Comparison of ENCODE assay signal across 8 cellular contexts in the genomic region with DNA sequence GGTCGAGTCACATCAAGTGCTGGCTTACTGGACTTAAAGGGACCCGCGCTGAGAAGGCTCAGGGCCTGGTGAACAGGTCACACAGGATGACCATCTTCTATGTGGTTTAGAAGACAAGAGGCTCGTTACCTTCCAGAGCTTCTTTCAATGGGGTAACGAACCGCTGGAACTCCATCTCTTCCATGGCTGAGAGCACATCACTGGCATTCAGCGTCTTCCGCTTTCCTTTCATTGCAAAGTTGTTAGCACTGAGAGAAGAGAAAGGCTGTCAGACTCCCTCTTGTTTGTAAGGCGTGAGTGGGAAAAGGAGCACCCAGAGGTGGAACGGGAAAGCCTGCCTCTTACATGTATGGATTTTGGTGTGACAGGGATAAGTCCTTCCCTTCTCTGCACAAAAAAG. TPM values are rescaled to one million over a fixed set of nuclear protein-coding genes. Genes with fewer than 3 reads are reported as not detected.
DNase-seq lines count a peak whose midpoint lies in the region; ATAC-seq and TF ChIP-seq lines count a peak whose summit lies in the region.

No MANE protein-coding gene starts in this region.

- TF ChIP-seq POLR2A in thyroid gland (IDR thresholded peaks at IDR 0.05) = no peak

- CTCF ChIA-PET in activated CD4-positive, alpha-beta T cell treated with anti-CD3 and anti-CD28 coated beads, Interleukin-2, amount 10 ng/mL, durations not matched to agents 7 days and 5 days (lab: Charles Lee) = interaction anchor here (1.0 to 3.2 kb wide), 11 partner anchors 8 to 1190 kb away, joined by 3 to 25 read pairs (median 4); a partner anchor contains a TSS

- H3K9me3 Mint-ChIP-seq in activated CD4-positive, alpha-beta T cell treated with anti-CD3 and anti-CD28 coated beads, Interleukin-2, amount 10 ng/mL, durations not matched to agents 7 days and 5 days = no peaks in the 10 kb centered on the region
- H3K9me3 Mint-ChIP-seq in activated naive CD8-positive, alpha-beta T cell treated with anti-CD3 and anti-CD28 coated beads, Interleukin-2, amount 10 ng/mL, durations not matched to agents 7 days and 5 days = no peaks in the 10 kb centered on the region

- no peaks in the 10 kb centered on the region for H3K27me3 Mint-ChIP-seq in activated CD4-positive, alpha-beta T cell treated with anti-CD3 and anti-CD28 coated beads, Interleukin-2, amount 10 ng/mL, durations not matched to agents 7 days and 5 days
- no peaks in the 10 kb centered on the region for H3K27me3 Mint-ChIP-seq in activated naive CD8-positive, alpha-beta T cell treated with anti-CD3 and anti-CD28 coated beads, Interleukin-2, amount 10 ng/mL, durations not matched to agents 7 days and 5 days

- H3K4me3 ChIP-seq in thyroid gland (replicated peaks in 1 of 3) = peak overlapping the region; percentile 67 to 79 (median 67)

- peak overlapping the region; percentile 87 for H3K4me3 Mint-ChIP-seq in activated CD4-positive, alpha-beta T cell treated with anti-CD3 and anti-CD28 coated beads, Interleukin-2, amount 10 ng/mL, durations not matched to agents 7 days and 5 days
- H3K4me3 Mint-ChIP-seq in activated naive CD8-positive, alpha-beta T cell treated with anti-CD3 and anti-CD28 coated beads, Interleukin-2, amount 10 ng/mL, durations not matched to agents 7 days and 5 days = peak overlapping the region; percentile 96

- H3K4me1 ChIP-seq in thyroid gland = peaks cover 6 to 11% of the 10 kb centered on the region in 2 donors

- H3K36me3 ChIP-seq in thyroid gland = peaks cover 10 to 11% of the 10 kb centered on the region in 2 donors

- ATAC-seq in activated naive CD8-positive, alpha-beta T cell treated with anti-CD3 and anti-CD28 coated beads, Interleukin-2, amount 10 ng/mL, durations not matched to agents 7 days and 5 days (ENCODE audit: low read depth) = no peak
- ATAC-seq in GM19395 (IDR thresholded peaks at IDR 0.05; ENCODE audit: unreplicated experiment) = no peak
- no peak for ATAC-seq in GM21786 (IDR thresholded peaks at IDR 0.05; ENCODE audit: unreplicated experiment)
- ATAC-seq in GM21723 (IDR thresholded peaks at IDR 0.05; ENCODE audit: unreplicated experiment) = no peak

- peak overlapping the region in 2 of 3 donors; percentile 97 to 99 for H3K27ac ChIP-seq in thyroid gland

- POLR2A ChIA-PET in activated CD4-positive, alpha-beta T cell treated with anti-CD3 and anti-CD28 coated beads, Interleukin-2, amount 10 ng/mL, durations not matched to agents 7 days and 5 days (lab: Charles Lee) = interaction anchor here (0.6 to 1.6 kb wide), 2 partner anchors 65 to 69 kb away, joined by 3 to 4 read pairs; no protein-coding TSS in a partner anchor
- POLR2A ChIA-PET in activated naive CD8-positive, alpha-beta T cell treated with anti-CD3 and anti-CD28 coated beads, Interleukin-2, amount 10 ng/mL, durations not matched to agents 7 days and 5 days (lab: Charles Lee) = interaction anchor here (0.6 to 3.0 kb wide), 19 partner anchors 9 to 1777 kb away, joined by 3 to 33 read pairs (median 5); a partner anchor contains a TSS

- H3K27ac Mint-ChIP-seq in activated CD4-positive, alpha-beta T cell treated with anti-CD3 and anti-CD28 coated beads, Interleukin-2, amount 10 ng/mL, durations not matched to agents 7 days and 5 days = peak overlapping the region; percentile 98
- peak overlapping the region; percentile 100 for H3K27ac Mint-ChIP-seq in activated naive CD8-positive, alpha-beta T cell treated with anti-CD3 and anti-CD28 coated beads, Interleukin-2, amount 10 ng/mL, durations not matched to agents 7 days and 5 days

- peaks cover 39% of the 10 kb centered on the region for H3K4me1 Mint-ChIP-seq in activated CD4-positive, alpha-beta T cell treated with anti-CD3 and anti-CD28 coated beads, Interleukin-2, amount 10 ng/mL, durations not matched to agents 7 days and 5 days
- peaks cover 18% of the 10 kb centered on the region for H3K4me1 Mint-ChIP-seq in activated naive CD8-positive, alpha-beta T cell treated with anti-CD3 and anti-CD28 coated beads, Interleukin-2, amount 10 ng/mL, durations not matched to agents 7 days and 5 days

- H3K36me3 Mint-ChIP-seq in activated CD4-positive, alpha-beta T cell treated with anti-CD3 and anti-CD28 coated beads, Interleukin-2, amount 10 ng/mL, durations not matched to agents 7 days and 5 days (ENCODE audit: low read depth) = peaks cover 31% of the 10 kb centered on the region
- H3K36me3 Mint-ChIP-seq in activated naive CD8-positive, alpha-beta T cell treated with anti-CD3 and anti-CD28 coated beads, Interleukin-2, amount 10 ng/mL, durations not matched to agents 7 days and 5 days = peaks cover 14% of the 10 kb centered on the region

- intact Hi-C loops in thyroid gland (cut with DNase I) = loop anchor here (5.0 kb wide), 1 partner anchor 137 kb away; no protein-coding TSS in a partner anchor

- 22 to 26% methylated on average over 10 of the region's 10 CpGs for WGBS in thyroid gland, 2 donors

- no peak for DNase-seq in activated CD4-positive, alpha-beta T cell treated with anti-CD3 and anti-CD28 coated beads, Interleukin-2, amount 10 ng/mL, durations not matched to agents 7 days and 5 days
- DNase-seq in activated CD4-positive, alpha-beta T cell treated with anti-CD3 and anti-CD28 coated beads, Interleukin-2, amount 50 U/mL, for 1 hour = no peak
- DNase-seq in activated naive CD8-positive, alpha-beta T cell treated with anti-CD3 and anti-CD28 coated beads, Interleukin-2, amount 10 ng/mL, durations not matched to agents 7 days and 5 days = no peak
- DNase-seq in left kidney (ENCODE audit: low read depth, low spot score) (peak; percentile 5), thyroid gland (no peak)

- no peak for TF ChIP-seq CTCF in thyroid gland (IDR thresholded peaks at IDR 0.05)

- no peaks in the 10 kb centered on the region for H3K9me3 ChIP-seq in thyroid gland

- no peaks in the 10 kb centered on the region for H3K27me3 ChIP-seq in thyroid gland

RNA-seq across cellular contexts. Expression of a gene that starts 1.0 kb away (rescaled TPM):
- total RNA-seq in activated CD4-positive, alpha-beta T cell treated with anti-CD3 and anti-CD28 coated beads, Interleukin-2, amount 10 ng/mL, durations not matched to agents 7 days and 5 days = 10 to 100 TPM; 66.6 to 73.1 TPM
- 10 to 100 TPM; 51.7 to 52.2 TPM for total RNA-seq in activated naive CD8-positive, alpha-beta T cell treated with anti-CD3 and anti-CD28 coated beads, Interleukin-2, amount 10 ng/mL, durations not matched to agents 7 days and 5 days
- total RNA-seq in thyroid gland = 10 to 100 TPM; 29.2 to 54.9 (median 33.5) TPM

RNA-seq across cellular contexts. Expression of a gene that starts 1.1 kb away (rescaled TPM):
- under 1 TPM; 0.37 to 0.54 TPM for total RNA-seq in activated CD4-positive, alpha-beta T cell treated with anti-CD3 and anti-CD28 coated beads, Interleukin-2, amount 10 ng/mL, durations not matched to agents 7 days and 5 days
- under 1 TPM; 0.36 to 0.54 TPM for total RNA-seq in activated naive CD8-positive, alpha-beta T cell treated with anti-CD3 and anti-CD28 coated beads, Interleukin-2, amount 10 ng/mL, durations not matched to agents 7 days and 5 days
- 1 to 10 TPM in 2 of 4 donors, under 1 TPM in 2; 0.39 to 2.5 (median 0.84) TPM for total RNA-seq in thyroid gland

RNA-seq across cellular contexts. Expression of a gene that starts 8.4 kb away (rescaled TPM):
- 10 to 100 TPM; 37.5 to 40.6 TPM for total RNA-seq in activated CD4-positive, alpha-beta T cell treated with anti-CD3 and anti-CD28 coated beads, Interleukin-2, amount 10 ng/mL, durations not matched to agents 7 days and 5 days
- 10 to 100 TPM; 33.9 to 40.4 TPM for total RNA-seq in activated naive CD8-positive, alpha-beta T cell treated with anti-CD3 and anti-CD28 coated beads, Interleukin-2, amount 10 ng/mL, durations not matched to agents 7 days and 5 days
- 10 to 100 TPM; 23.5 to 50.0 (median 31.8) TPM for total RNA-seq in thyroid gland

RNA-seq across cellular contexts. Expression of a gene that starts 32.7 kb away (rescaled TPM):
- total RNA-seq in activated CD4-positive, alpha-beta T cell treated with anti-CD3 and anti-CD28 coated beads, Interleukin-2, amount 10 ng/mL, durations not matched to agents 7 days and 5 days = 10 to 100 TPM; 16.2 to 20.2 TPM
- total RNA-seq in activated naive CD8-positive, alpha-beta T cell treated with anti-CD3 and anti-CD28 coated beads, Interleukin-2, amount 10 ng/mL, durations not matched to agents 7 days and 5 days = 10 to 100 TPM; 20.0 to 21.3 TPM
- 10 to 100 TPM; 37.1 to 67.7 (median 53.0) TPM for total RNA-seq in thyroid gland

RNA-seq across cellular contexts. Expression of a gene that starts 54.0 kb away (rescaled TPM):
- total RNA-seq in activated CD4-positive, alpha-beta T cell treated with anti-CD3 and anti-CD28 coated beads, Interleukin-2, amount 10 ng/mL, durations not matched to agents 7 days and 5 days = 10 to 100 TPM; 41.5 to 41.6 TPM
- 10 to 100 TPM; 63.2 to 65.5 TPM for total RNA-seq in activated naive CD8-positive, alpha-beta T cell treated with anti-CD3 and anti-CD28 coated beads, Interleukin-2, amount 10 ng/mL, durations not matched to agents 7 days and 5 days
- 10 to 100 TPM; 43.0 to 66.2 (median 55.6) TPM for total RNA-seq in thyroid gland
